Comparison of ENCODE assay signal across 8 cellular contexts in genomic region chr12:57904848-57905811, GRCh38. TPM values are rescaled to one million over a fixed set of nuclear protein-coding genes. Genes with fewer than 3 reads are reported as not detected.
DNase-seq lines count a peak whose midpoint lies in the region; ATAC-seq, FAIRE-seq and TF ChIP-seq lines count a peak whose summit lies in the region.

No MANE protein-coding gene starts in this region.

- H3K4me2 ChIP-seq in skeletal muscle satellite cell (ENCODE audit: low read length), result peak overlapping the region; percentile 67

- peaks cover 5% of the 10 kb centered on the region for H3K4me1 Mint-ChIP-seq in T-helper 2 cell treated with Interferon-gamma antibody and Interleukin-4, amounts not matched to agents 5 μg/mL and 100 μg/mL, for 36 hours (ENCODE audit: low read depth)

- intact Hi-C loops in ascending aorta (cut with DNase I), result loop anchor here (1.0 kb wide), 3 partner anchors 74 to 123 kb away; partner anchors contain the start of gene TSFM

- peak; percentile 87 for ATAC-seq in HG03025 (IDR thresholded peaks at IDR 0.05; ENCODE audit: low FRiP score, unreplicated experiment)

- peaks cover 0 to 5% of the 10 kb centered on the region in 2 donors for H3K4me1 ChIP-seq in ascending aorta
- peaks cover 3% of the 10 kb centered on the region for H3K4me1 ChIP-seq in skeletal muscle satellite cell (ENCODE audit: control insufficient read depth, insufficient read depth, low read length)

- peak; percentile 100 for TF ChIP-seq CTCF in 22Rv1 (IDR thresholded peaks at IDR 0.05)
- TF ChIP-seq CTCF in ascending aorta (IDR thresholded peaks at IDR 0.05), result peak; percentile 100

- H3K27ac ChIP-seq in 22Rv1 (no peak overlapping the region), ascending aorta (no peak overlapping the region)

- H3K27me3 Mint-ChIP-seq in T-helper 2 cell treated with Interferon-gamma antibody and Interleukin-4, amounts not matched to agents 5 μg/mL and 100 μg/mL, for 36 hours (ENCODE audit: low read depth), result peaks cover 32% of the 10 kb centered on the region

- peak overlapping the region; percentile 53 for H3K4me3 Mint-ChIP-seq in T-helper 2 cell treated with Interferon-gamma antibody and Interleukin-4, amounts not matched to agents 5 μg/mL and 100 μg/mL, for 36 hours

- H3K27ac Mint-ChIP-seq in T-helper 2 cell treated with Interferon-gamma antibody and Interleukin-4, amounts not matched to agents 5 μg/mL and 100 μg/mL, for 36 hours, result no peak overlapping the region

- H3K36me3 Mint-ChIP-seq in T-helper 2 cell treated with Interferon-gamma antibody and Interleukin-4, amounts not matched to agents 5 μg/mL and 100 μg/mL, for 36 hours (ENCODE audit: low read depth), result no peaks in the 10 kb centered on the region

- no peaks in the 10 kb centered on the region for H3K36me3 ChIP-seq in ascending aorta
- H3K36me3 ChIP-seq in skeletal muscle satellite cell (ENCODE audit: insufficient read depth, low read length), result no peaks in the 10 kb centered on the region

- H3K4me3 ChIP-seq in ascending aorta (peak overlapping the region in 1 of 2 donors; percentile 46), skeletal muscle satellite cell (ENCODE audit: low read length) (peak overlapping the region; percentile 13)

- H3K9ac ChIP-seq in skeletal muscle satellite cell (ENCODE audit: low read depth, low read length), result peak overlapping the region; percentile 15

- H3K9me3 ChIP-seq in ascending aorta (no peaks in the 10 kb centered on the region), skeletal muscle satellite cell (replicated peaks; ENCODE audit: low read length) (no peaks in the 10 kb centered on the region)

- DNase-seq in GM18507 (ENCODE audit: extremely low spot score, insufficient read length, low read depth), result peak; percentile 62
- DNase-seq in NCI-H2029 (lab: John Stamatoyannopoulos, UW), result peak; percentile 91
- peak; percentile 70 for DNase-seq in T-helper 2 cell treated with Interferon-gamma antibody and Interleukin-4, amounts not matched to agents 5 μg/mL and 100 μg/mL, for 36 hours (ENCODE audit: low spot score)
- DNase-seq in ascending aorta (ENCODE audit: low spot score in 2 of 2), result peak in 1 of 2 donors; percentile 92
- DNase-seq in hepatic stellate cell (ENCODE audit: low spot score), result peak; percentile 66

- peak; percentile 96 for FAIRE-seq in GM18507 (lab: Jason Lieb, UNC)

- H3K27me3 ChIP-seq in ascending aorta, result no peaks in the 10 kb centered on the region
- H3K27me3 ChIP-seq in skeletal muscle satellite cell (ENCODE audit: control insufficient read depth, insufficient read depth, low read length), result peaks cover 32% of the 10 kb centered on the region

- H3K9me3 Mint-ChIP-seq in T-helper 2 cell treated with Interferon-gamma antibody and Interleukin-4, amounts not matched to agents 5 μg/mL and 100 μg/mL, for 36 hours, result no peaks in the 10 kb centered on the region

RNA-seq across cellular contexts. Expression of gene ATP23, which starts 36.2 kb away (rescaled TPM):
- total RNA-seq in ascending aorta, result not detected
- total RNA-seq in skeletal muscle satellite cell (2012; rRNA removed), result 6.1 and 7.4 TPM in 2 replicates

RNA-seq across cellular contexts. Expression of gene CTDSP2, which starts 58.6 kb away (rescaled TPM):
- total RNA-seq in ascending aorta, result 129 TPM
- 38.8 and 41.3 TPM in 2 replicates for total RNA-seq in skeletal muscle satellite cell (2012; rRNA removed)
